ENCODE assay signal across 14 cellular contexts in genomic region chr4:4791299-4791798, GRCh38.
A peak's percentile ranks its signal among the peaks of the same experiment; 100 is the strongest.
DNase-seq lines count a peak whose midpoint lies in the region; ATAC-seq and TF ChIP-seq lines count a peak whose summit lies in the region.
"Had no signal": no experiment of that assay in that cellular context is flagged by ENCODE, and none has a peak within 500 bp of the region (broad histone marks: within the 10 kb centered on the region; RNA-seq: fewer than 3 reads in every experiment).

No MANE protein-coding gene starts in this region.

- peaks cover 0 to 7% (median 0%) of the 10 kb centered on the region in 4 donors for H3K9me3 ChIP-seq in right lobe of liver

- ATAC-seq in HG03457 (IDR thresholded peaks at IDR 0.05; ENCODE audit: unreplicated experiment) = no peak
- no peak for ATAC-seq in right lobe of liver
- ATAC-seq in HG03469 (IDR thresholded peaks at IDR 0.05; ENCODE audit: unreplicated experiment) = no peak
- ATAC-seq: left lung; natural killer cell; stimulated activated effector memory CD8-positive, alpha-beta T cell treated with anti-CD3 and anti-CD28 coated beads, Interleukin-12 subunit alpha, Interleukin-12 subunit beta, amount 100 ng/mL, for 72 hours had no signal

- DNase-seq in HT1080 (ENCODE audit: low read depth) (peak; percentile 34), amygdala (lab: John Stamatoyannopoulos, UW) (peak in 37 of 56 donors; percentile 4 to 75 (median 32)), head of caudate nucleus (peak in 39 of 42 donors; percentile 16 to 82 (median 53)), superior temporal gyrus (ENCODE audit: extremely low spot score) (peak; percentile 26), right lobe of liver (no peak)
- DNase-seq: activated gamma-delta T cell; Caco-2; heart left ventricle; left lung; natural killer cell; stimulated activated CD4-positive, alpha-beta T cell treated with anti-CD3 and anti-CD28 coated beads, Interleukin-4, amount 100 ng/mL, for 1 hour had no signal

- H3K4me1 ChIP-seq in right lobe of liver = no peaks in the 10 kb centered on the region
- H3K4me1 ChIP-seq: Caco-2, heart left ventricle, left lung had no signal

- TF ChIP-seq CTCF in right lobe of liver (IDR thresholded peaks at IDR 0.05) = no peak

- no peak for TF ChIP-seq POLR2A in right lobe of liver (IDR thresholded peaks at IDR 0.05)

- H3K36me3 ChIP-seq in right lobe of liver = no peaks in the 10 kb centered on the region
- H3K36me3 ChIP-seq: heart left ventricle, left lung had no signal

- H3K27ac ChIP-seq in right lobe of liver = no peak overlapping the region
- H3K27ac ChIP-seq: heart left ventricle, left lung had no signal

- H3K27me3 ChIP-seq in right lobe of liver = no peaks in the 10 kb centered on the region
- H3K27me3 ChIP-seq: heart left ventricle, left lung had no signal

- H3K4me3 ChIP-seq in right lobe of liver = no peak overlapping the region
- H3K4me3 ChIP-seq: heart left ventricle, left lung had no signal

- intact Hi-C loops in head of caudate nucleus (cut with DNase I) = no loop called here
- intact Hi-C loops in right lobe of liver (cut with DNase I) = no loop called here

- 100% methylated on average over 1 of the region's 10 CpGs for WGBS in right lobe of liver (ENCODE audit: insufficient coverage, low coverage, low lambda C conversion rate, missing lambda C conversion rate)

Comparison
In these comparisons a context has a peak if more than half of its experiments do, and no peak if none do; other contexts are left out.
1. DNase-seq: peak in HT1080 (single experiment), amygdala (37 of 56), head of caudate nucleus (39 of 42) and superior temporal gyrus (single experiment); none in right lobe of liver (0 of 3).